In genomic region chr20:31811796-31812728, GRCh38 we compare ENCODE assay signal across 14 cellular contexts. TPM values are rescaled to one million over a fixed set of nuclear protein-coding genes. Genes with fewer than 3 reads are reported as not detected.
DNase-seq lines count a peak whose midpoint lies in the region; ATAC-seq, FAIRE-seq and TF ChIP-seq lines count a peak whose summit lies in the region.
"Had no signal": no experiment of that assay in that cellular context is flagged by ENCODE, and none has a peak within 500 bp of the region (broad histone marks: within the 10 kb centered on the region; RNA-seq: fewer than 3 reads in every experiment).

No MANE protein-coding gene starts in this region.

- no peaks in the 10 kb centered on the region for H3K27me3 Mint-ChIP-seq in activated CD4-positive, alpha-beta T cell treated with anti-CD3 and anti-CD28 coated beads, Interleukin-2, amount 10 ng/mL, durations not matched to agents 24 days and 14 days

- TF ChIP-seq POLR2A in Peyer's patch (IDR thresholded peaks at IDR 0.05): no peak

- H3K4me1 Mint-ChIP-seq in activated CD4-positive, alpha-beta T cell treated with anti-CD3 and anti-CD28 coated beads, Interleukin-2, amount 10 ng/mL, durations not matched to agents 24 days and 14 days: peaks cover 2% of the 10 kb centered on the region

- no peak for ATAC-seq in HG03025 (IDR thresholded peaks at IDR 0.05; ENCODE audit: low FRiP score, unreplicated experiment)

- peaks cover 4% of the 10 kb centered on the region for H3K36me3 Mint-ChIP-seq in activated CD4-positive, alpha-beta T cell treated with anti-CD3 and anti-CD28 coated beads, Interleukin-2, amount 10 ng/mL, durations not matched to agents 24 days and 14 days (ENCODE audit: low read depth)

- peak overlapping the region; percentile 43 for H3K4me3 ChIP-seq in coronary artery
- H3K4me3 ChIP-seq in Peyer's patch: no peak overlapping the region
- H3K4me3 ChIP-seq: BLaER1 treated with 17β-estradiol and CSF1 and Interleukin-3, amounts not matched to agents 10 nM and 100 nM had no signal

- TF ChIP-seq CTCF in coronary artery (IDR thresholded peaks at IDR 0.05): no peak
- TF ChIP-seq CTCF in Peyer's patch (IDR thresholded peaks at IDR 0.05): no peak

- H3K27ac ChIP-seq in coronary artery: peak overlapping the region; percentile 85 to 96
- H3K27ac ChIP-seq in Peyer's patch: no peak overlapping the region
- H3K27ac ChIP-seq: BLaER1 treated with 17β-estradiol and CSF1 and Interleukin-3, amounts not matched to agents 10 nM and 100 nM had no signal

- DNase-seq in Daoy (ENCODE audit: low read depth) (peak; percentile 61), OCI-M1 (lab: John Stamatoyannopoulos, UW) (peak; percentile 66), coronary artery (ENCODE audit: low spot score) (peak; percentile 78), myocyte (ENCODE audit: low read depth) (peak; percentile 98), RCC 7860 (ENCODE audit: low spot score) (no peak), Peyer's patch (no peak)
- DNase-seq in activated CD4-positive, alpha-beta T cell treated with anti-CD3 and anti-CD28 coated beads, Interleukin-2, amount 10 ng/mL, durations not matched to agents 24 days and 14 days: no peak
- DNase-seq: effector CD8-positive, alpha-beta T cell; islet precursor cell; NCI-H345 had no signal

- no peak for FAIRE-seq in RCC 7860 (lab: Jason Lieb, UNC)

- intact Hi-C loops in activated CD4-positive, alpha-beta T cell treated with anti-CD3 and anti-CD28 coated beads, Interleukin-2, amount 10 ng/mL, durations not matched to agents 24 days and 14 days (cut with micrococcal nuclease): no loop called here

- no peak overlapping the region for H3K4me3 Mint-ChIP-seq in activated CD4-positive, alpha-beta T cell treated with anti-CD3 and anti-CD28 coated beads, Interleukin-2, amount 10 ng/mL, durations not matched to agents 24 days and 14 days
- H3K4me3 Mint-ChIP-seq: activated T-helper 1 cell treated with anti-CD3 and anti-CD28 coated beads, Interleukin-12 subunit alpha, Interleukin-12 subunit beta, Interleukin-2, Interleukin-4 antibody, amounts not matched to agents 30 ng/mL and 10 ng/mL and 1 ng/mL, durations not matched to agents 14 hours and 24 hours and 36 hours; T-helper 2 cell treated with Interferon-gamma antibody and Interleukin-4, amounts not matched to agents 5 μg/mL and 100 μg/mL, for 36 hours had no signal

- H3K27ac Mint-ChIP-seq in activated CD4-positive, alpha-beta T cell treated with anti-CD3 and anti-CD28 coated beads, Interleukin-2, amount 10 ng/mL, durations not matched to agents 24 days and 14 days: no peak overlapping the region
- H3K27ac Mint-ChIP-seq: activated T-helper 1 cell treated with anti-CD3 and anti-CD28 coated beads, Interleukin-12 subunit alpha, Interleukin-12 subunit beta, Interleukin-2, Interleukin-4 antibody, amounts not matched to agents 30 ng/mL and 10 ng/mL and 1 ng/mL, durations not matched to agents 14 hours and 24 hours and 36 hours; T-helper 2 cell treated with Interferon-gamma antibody and Interleukin-4, amounts not matched to agents 5 μg/mL and 100 μg/mL, for 36 hours had no signal

- H3K27me3 ChIP-seq in Peyer's patch: no peaks in the 10 kb centered on the region
- H3K27me3 ChIP-seq: BLaER1 treated with 17β-estradiol and CSF1 and Interleukin-3, amounts not matched to agents 10 nM and 100 nM had no signal

- H3K9me3 ChIP-seq in Peyer's patch: no peaks in the 10 kb centered on the region
- H3K9me3 ChIP-seq: BLaER1 treated with 17β-estradiol and CSF1 and Interleukin-3, amounts not matched to agents 10 nM and 100 nM had no signal

- no peaks in the 10 kb centered on the region for H3K4me1 ChIP-seq in Peyer's patch

- H3K9me3 Mint-ChIP-seq in activated CD4-positive, alpha-beta T cell treated with anti-CD3 and anti-CD28 coated beads, Interleukin-2, amount 10 ng/mL, durations not matched to agents 24 days and 14 days: no peaks in the 10 kb centered on the region
- H3K9me3 Mint-ChIP-seq: activated T-helper 1 cell treated with anti-CD3 and anti-CD28 coated beads, Interleukin-12 subunit alpha, Interleukin-12 subunit beta, Interleukin-2, Interleukin-4 antibody, amounts not matched to agents 30 ng/mL and 10 ng/mL and 1 ng/mL, durations not matched to agents 14 hours and 24 hours and 36 hours; T-helper 2 cell treated with Interferon-gamma antibody and Interleukin-4, amounts not matched to agents 5 μg/mL and 100 μg/mL, for 36 hours had no signal

- H3K36me3 ChIP-seq in Peyer's patch: no peaks in the 10 kb centered on the region

RNA-seq across cellular contexts. Expression of gene MYLK2, which starts 7.1 kb away (rescaled TPM):
- 3.0 and 3.4 TPM in 2 replicates for total RNA-seq in Daoy (2014; rRNA removed; shearing (Covaris generic))
- total RNA-seq in myocyte (0.10 and 0.13 TPM in 2 replicates), Peyer's patch (under 1 TPM in 1 of 4 donors, not detected in 3; 0.57 TPM)
- 0.04 TPM for polyA plus RNA-seq in myocyte (2012)
- 0.26 and 0.28 TPM in 2 replicates for total RNA-seq in activated CD4-positive, alpha-beta T cell treated with anti-CD3 and anti-CD28 coated beads, Interleukin-2, amount 10 ng/mL, durations not matched to agents 24 days and 14 days

RNA-seq across cellular contexts. Expression of gene FOXS1, which starts 33.3 kb away (rescaled TPM):
- 2.0 and 3.6 TPM in 2 replicates for total RNA-seq in Daoy (2014; rRNA removed; shearing (Covaris generic))
- total RNA-seq in myocyte (0.56 and 0.99 TPM in 2 replicates), Peyer's patch (not detected)
- 13.0 TPM for polyA plus RNA-seq in myocyte (2012)
- not detected in 2 replicates for total RNA-seq in activated CD4-positive, alpha-beta T cell treated with anti-CD3 and anti-CD28 coated beads, Interleukin-2, amount 10 ng/mL, durations not matched to agents 24 days and 14 days
- total RNA-seq: activated T-helper 1 cell treated with anti-CD3 and anti-CD28 coated beads, Interleukin-12 subunit alpha, Interleukin-12 subunit beta, Interleukin-2, Interleukin-4 antibody, amounts not matched to agents 30 ng/mL and 10 ng/mL and 1 ng/mL, durations not matched to agents 14 hours and 24 hours and 36 hours had no signal

RNA-seq across cellular contexts. Expression of gene DUSP15, which starts 58.3 kb away (rescaled TPM):
- 1.9 and 4.2 TPM in 2 replicates for total RNA-seq in Daoy (2014; rRNA removed; shearing (Covaris generic))
- total RNA-seq in myocyte: 0.64 and 0.68 TPM in 2 replicates
- 0.40 TPM for polyA plus RNA-seq in myocyte (2012)
- not detected in 2 replicates for total RNA-seq in activated CD4-positive, alpha-beta T cell treated with anti-CD3 and anti-CD28 coated beads, Interleukin-2, amount 10 ng/mL, durations not matched to agents 24 days and 14 days
- 10 to 100 TPM in 1 of 4 donors, 1 to 10 TPM in 2, under 1 TPM in 1; 0.53 to 19.8 (median 2.3) TPM for total RNA-seq in Peyer's patch
- total RNA-seq: activated T-helper 1 cell treated with anti-CD3 and anti-CD28 coated beads, Interleukin-12 subunit alpha, Interleukin-12 subunit beta, Interleukin-2, Interleukin-4 antibody, amounts not matched to agents 30 ng/mL and 10 ng/mL and 1 ng/mL, durations not matched to agents 14 hours and 24 hours and 36 hours had no signal

RNA-seq across cellular contexts. Expression of gene TTLL9, which starts 58.4 kb away (rescaled TPM):
- total RNA-seq in Daoy (2014; rRNA removed; shearing (Covaris generic)): 1.5 TPM in 1 of 2 replicates, not detected in the other
- total RNA-seq in myocyte (not detected in 2 replicates), Peyer's patch (1 to 10 TPM in 1 of 4 donors, under 1 TPM in 1, not detected in 2; 0.47 to 1.7 TPM)
- polyA plus RNA-seq in myocyte (2012): 0.13 TPM
- not detected in 2 replicates for total RNA-seq in activated CD4-positive, alpha-beta T cell treated with anti-CD3 and anti-CD28 coated beads, Interleukin-2, amount 10 ng/mL, durations not matched to agents 24 days and 14 days
- total RNA-seq: activated T-helper 1 cell treated with anti-CD3 and anti-CD28 coated beads, Interleukin-12 subunit alpha, Interleukin-12 subunit beta, Interleukin-2, Interleukin-4 antibody, amounts not matched to agents 30 ng/mL and 10 ng/mL and 1 ng/mL, durations not matched to agents 14 hours and 24 hours and 36 hours had no signal

Comparison
In these comparisons a context has a peak if more than half of its experiments do, and no peak if none do; other contexts are left out.
1. DNase-seq: peak in Daoy (single experiment), OCI-M1 (single experiment), coronary artery (single experiment) and myocyte (single experiment); none in activated CD4-positive, alpha-beta T cell treated with anti-CD3 and anti-CD28 coated beads, Interleukin-2, amount 10 ng/mL, durations not matched to agents 24 days and 14 days (single experiment), RCC 7860 (single experiment) and Peyer's patch (0 of 3).
2. H3K27ac ChIP-seq: peak in coronary artery (2 of 2); none in Peyer's patch (0 of 4).